ENCODE assay signal across 15 cellular contexts in genomic region chr11:112670806-112671570, GRCh38.
DNase-seq lines count a peak whose midpoint lies in the region; ATAC-seq and TF ChIP-seq lines count a peak whose summit lies in the region.
"Had no signal": no experiment of that assay in that cellular context is flagged by ENCODE, and none has a peak within 500 bp of the region (broad histone marks: within the 10 kb centered on the region; RNA-seq: fewer than 3 reads in every experiment).

No MANE protein-coding gene starts in this region.

- peaks cover 20% of the 10 kb centered on the region for H3K9me3 Mint-ChIP-seq in endodermal cell
- H3K9me3 Mint-ChIP-seq: CD4-positive, alpha-beta T cell had no signal

- no peaks in the 10 kb centered on the region for H3K27me3 Mint-ChIP-seq in endodermal cell (ENCODE audit: insufficient read depth)

- no CpG with 5 or more reads among the region's 7 CpGs for WGBS in neuronal stem cell (ENCODE audit: extremely low coverage in 2 of 2, insufficient read length in 2 of 2, insufficient replicate concordance in 1 of 2), 2 donors
- 78% methylated on average over 3 to 7 of the region's 7 CpGs for WGBS in endodermal cell (ENCODE audit: insufficient coverage in 1 of 2, insufficient read length in 1 of 2), 2 experiments

- no peak overlapping the region for H3K18ac ChIP-seq in neuronal stem cell (ENCODE audit: low read length)

- no peak overlapping the region for H3K27ac Mint-ChIP-seq in endodermal cell
- H3K27ac Mint-ChIP-seq: B cell; CD4-positive, alpha-beta T cell had no signal

- H3K4me1 ChIP-seq in neuronal stem cell (ENCODE audit: control insufficient read depth in 2 of 2, insufficient read depth in 1 of 2, low read depth in 1 of 2, low read length in 2 of 2), result no peaks in the 10 kb centered on the region
- no peaks in the 10 kb centered on the region for H3K4me1 ChIP-seq in endodermal cell (ENCODE audit: control insufficient read depth, insufficient read depth, low read length)
- H3K4me1 ChIP-seq: HAP-1 had no signal

- H3K14ac ChIP-seq in neuronal stem cell (ENCODE audit: low read length), result no peak overlapping the region

- H2BK120ac ChIP-seq in neuronal stem cell (ENCODE audit: low read depth, low read length), result peak overlapping the region; percentile 75

- H2BK15ac ChIP-seq in neuronal stem cell (ENCODE audit: low read length), result no peak overlapping the region

- DNase-seq in foreskin melanocyte (peak; percentile 10), neuronal stem cell (ENCODE audit: low spot score) (no peak), substantia nigra (lab: John Stamatoyannopoulos, UW) (peak in 22 of 49 donors; percentile 14 to 75 (median 30)), endodermal cell (no peak), NOMO-1 treated with dmso at 0.1 percent for 144 hours (lab: John Stamatoyannopoulos, UW; ENCODE audit: unreplicated experiment) (no peak)
- DNase-seq: ACHN; Calu3; CD4-positive, alpha-beta T cell; DMS 273 treated with DMSO at 0.1 percent for 48 hours had no signal

- H4K91ac ChIP-seq in neuronal stem cell (ENCODE audit: low read depth, low read length, poor library complexity), result peak overlapping the region; percentile 38

- ATAC-seq in HG02588 (IDR thresholded peaks at IDR 0.05; ENCODE audit: unreplicated experiment) (no peak), GM21515 (IDR thresholded peaks at IDR 0.05; ENCODE audit: unreplicated experiment) (no peak)
- ATAC-seq: HepG2 had no signal

- H2BK5ac ChIP-seq in neuronal stem cell (ENCODE audit: low read length), result no peak overlapping the region

- no peaks in the 10 kb centered on the region for H3K27me3 ChIP-seq in neuronal stem cell (ENCODE audit: control insufficient read depth in 3 of 3, insufficient read depth in 3 of 3, low read depth in 1 of 3, low read length in 3 of 3)
- no peaks in the 10 kb centered on the region for H3K27me3 ChIP-seq in endodermal cell (ENCODE audit: control insufficient read depth, insufficient read depth, low read length, poor library complexity, severe bottlenecking)

- no peak overlapping the region for H2AK5ac ChIP-seq in neuronal stem cell (ENCODE audit: low read depth, low read length)

- no peak overlapping the region for H3K4ac ChIP-seq in neuronal stem cell (ENCODE audit: low read length)

- H3K4me3 ChIP-seq in neuronal stem cell (ENCODE audit: low read length in 2 of 2), result no peak overlapping the region
- H3K4me3 ChIP-seq in endodermal cell (ENCODE audit: low read length), result no peak overlapping the region
- H3K4me3 ChIP-seq: HAP-1 had no signal

- no peak overlapping the region for H3K4me2 ChIP-seq in neuronal stem cell (ENCODE audit: insufficient read depth, low read length, poor library complexity, severe bottlenecking)

- no peak overlapping the region for H3K23ac ChIP-seq in neuronal stem cell (ENCODE audit: low read depth, low read length, poor library complexity)

- H2AFZ ChIP-seq in neuronal stem cell (ENCODE audit: low read length), result no peak overlapping the region

- H3K9me3 ChIP-seq in neuronal stem cell (replicated peaks in 1 of 2; ENCODE audit: control insufficient read depth in 2 of 2, insufficient read depth in 1 of 2, low read depth in 1 of 2, low read length in 2 of 2) (no peaks in the 10 kb centered on the region), endodermal cell (ENCODE audit: control insufficient read depth, low read length) (peaks cover 5% of the 10 kb centered on the region)
- H3K9me3 ChIP-seq: HAP-1 had no signal

- H3K4me3 Mint-ChIP-seq in endodermal cell, result no peak overlapping the region
- H3K4me3 Mint-ChIP-seq: B cell; CD4-positive, alpha-beta T cell had no signal

- H3K79me1 ChIP-seq in neuronal stem cell (ENCODE audit: low read depth, low read length), result no peaks in the 10 kb centered on the region

- no peaks in the 10 kb centered on the region for H3K4me1 Mint-ChIP-seq in endodermal cell
- H3K4me1 Mint-ChIP-seq: B cell had no signal

- H3K9ac ChIP-seq in neuronal stem cell (ENCODE audit: low read depth, low read length, poor library complexity) (no peak overlapping the region), endodermal cell (ENCODE audit: extremely low read depth, low read length, poor library complexity, severe bottlenecking) (no peak overlapping the region)

- peak overlapping the region; percentile 62 for H3K27ac ChIP-seq in angular gyrus (ENCODE audit: low read depth, low read length)
- no peak overlapping the region for H3K27ac ChIP-seq in neuronal stem cell (replicated peaks; ENCODE audit: low read length)
- peak overlapping the region; percentile 90 for H3K27ac ChIP-seq in substantia nigra (ENCODE audit: low read depth, low read length, poor library complexity, severe bottlenecking)
- no peak overlapping the region for H3K27ac ChIP-seq in endodermal cell (ENCODE audit: low read depth, low read length)

- TF ChIP-seq CTCF in endodermal cell (conservative IDR thresholded peaks at IDR 0.05), result no peak

- H2BK12ac ChIP-seq in neuronal stem cell (ENCODE audit: low read length), result no peak overlapping the region

- no peaks in the 10 kb centered on the region for H3K36me3 Mint-ChIP-seq in endodermal cell (ENCODE audit: low read depth)

- no peak overlapping the region for H4K8ac ChIP-seq in neuronal stem cell (ENCODE audit: low read depth, low read length)

- H3K36me3 ChIP-seq in neuronal stem cell (replicated peaks in 1 of 2; ENCODE audit: control insufficient read depth in 2 of 2, insufficient read depth in 2 of 2, low read length in 2 of 2), result no peaks in the 10 kb centered on the region
- no peaks in the 10 kb centered on the region for H3K36me3 ChIP-seq in endodermal cell (ENCODE audit: control insufficient read depth, insufficient read depth, low read length)
- H3K36me3 ChIP-seq: HAP-1 had no signal

Comparison
In these comparisons a context has a peak if more than half of its experiments do, and no peak if none do; other contexts are left out.
1. H3K27ac ChIP-seq: peak in angular gyrus (single experiment) and substantia nigra (single experiment); none in neuronal stem cell (single experiment) and endodermal cell (single experiment).